18 cellular contexts compared by ENCODE assay signal in the genomic region with DNA sequence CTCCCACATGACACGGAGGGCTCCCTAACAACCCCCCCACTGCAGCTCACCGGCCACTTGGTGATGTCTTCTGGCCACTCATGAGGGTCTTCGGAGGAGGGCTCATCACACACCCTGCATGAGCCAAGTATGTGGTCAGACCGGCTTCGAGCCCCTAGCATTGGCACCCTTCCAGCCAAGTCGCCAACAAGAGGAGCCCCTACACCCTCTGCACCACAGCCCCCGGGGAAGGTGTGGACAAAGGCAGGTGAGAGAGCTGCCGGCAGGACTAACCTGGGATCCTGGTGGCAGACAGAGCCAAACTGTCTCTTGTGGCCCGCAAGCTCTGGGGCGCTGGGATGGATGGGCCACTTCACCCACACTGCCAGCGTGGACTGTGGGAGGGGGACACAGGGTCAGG. TPM values are rescaled to one million over a fixed set of nuclear protein-coding genes. Genes with fewer than 3 reads are reported as not detected.
"Had no signal": no experiment of that assay in that cellular context is flagged by ENCODE, and none has a peak within 500 bp of the region (broad histone marks: within the 10 kb centered on the region; RNA-seq: fewer than 3 reads in every experiment).

No MANE protein-coding gene starts in this region.

- H3K4me3 Mint-ChIP-seq: naive thymus-derived CD4-positive, alpha-beta T cell; nephron progenitor cell had no signal

- H3K27ac Mint-ChIP-seq: naive thymus-derived CD4-positive, alpha-beta T cell; nephron progenitor cell had no signal

- H3K9me3 Mint-ChIP-seq: naive thymus-derived CD4-positive, alpha-beta T cell; nephron progenitor cell had no signal

- H3K4me1 ChIP-seq: vagina had no signal

- H3K27ac ChIP-seq: esophagus squamous epithelium, gastroesophageal sphincter, hepatocyte, neutrophil, upper lobe of left lung, vagina had no signal

- H3K79me2 ChIP-seq: hepatocyte had no signal

- H2AFZ ChIP-seq: hepatocyte had no signal

- H3K4me2 ChIP-seq: hepatocyte had no signal

- H3K27me3 Mint-ChIP-seq: naive thymus-derived CD4-positive, alpha-beta T cell had no signal

- DNase-seq: cortex of kidney; effector memory CD4-positive, alpha-beta T cell; esophagus squamous epithelium; foreskin fibroblast; glutamatergic neuron; kidney; left colon; mammary epithelial cell; naive thymus-derived CD4-positive, alpha-beta T cell; nephron progenitor cell; small intestine; stimulated activated CD4-positive, alpha-beta T cell treated with anti-CD3 and anti-CD28 coated beads, Interleukin-2, amount 100 ng/mL, for 48 hours; stimulated activated naive CD4-positive, alpha-beta T cell treated with Interleukin-2 at 50 U/mL for 16 hours; upper lobe of left lung had no signal

- H3K4me3 ChIP-seq: esophagus squamous epithelium, gastroesophageal sphincter, hepatocyte, upper lobe of left lung, vagina had no signal

- H3K9me3 ChIP-seq: esophagus squamous epithelium, gastroesophageal sphincter, neutrophil, upper lobe of left lung, vagina had no signal

- ATAC-seq: gastroesophageal sphincter; left colon; naive thymus-derived CD4-positive, alpha-beta T cell had no signal

- H3K27me3 ChIP-seq: esophagus squamous epithelium, gastroesophageal sphincter, hepatocyte, neutrophil, upper lobe of left lung, vagina had no signal

RNA-seq across cellular contexts. Expression of gene RHBDF1, which starts 12.3 kb away (rescaled TPM):
- polyA plus RNA-seq: naive thymus-derived CD4-positive, alpha-beta T cell had no signal
